6 cellular contexts compared by ENCODE assay signal in genomic region chr17:28404812-28405570, GRCh38.
A peak's percentile ranks its signal among the peaks of the same experiment; 100 is the strongest.
DNase-seq lines count a peak whose midpoint lies in the region; ATAC-seq lines count a peak whose summit lies in the region.

No MANE protein-coding gene starts in this region.

- H3K27me3 ChIP-seq in adipocyte (replicated peaks; ENCODE audit: control insufficient read depth, insufficient read depth, low read length) (no peaks in the 10 kb centered on the region), muscle layer of colon (ENCODE audit: control insufficient read depth in 1 of 2, insufficient read depth in 2 of 2, low read length in 2 of 2) (no peaks in the 10 kb centered on the region)

- no peak overlapping the region for H3K27ac ChIP-seq in muscle layer of colon (ENCODE audit: low read depth, low read length)

- no peak for ATAC-seq in HG02970 (IDR thresholded peaks at IDR 0.05; ENCODE audit: low FRiP score, unreplicated experiment)

- H3K9me3 ChIP-seq in adipocyte (ENCODE audit: control insufficient read depth, low read length) (no peaks in the 10 kb centered on the region), muscle layer of colon (ENCODE audit: low read length) (no peaks in the 10 kb centered on the region)

- H3K36me3 ChIP-seq in adipocyte (ENCODE audit: control insufficient read depth, insufficient read depth, low read length, severe bottlenecking) (peaks cover 13% of the 10 kb centered on the region), muscle layer of colon (ENCODE audit: insufficient read depth, low read length) (peaks cover 13% of the 10 kb centered on the region)

- H3K4me3 ChIP-seq in adipocyte (ENCODE audit: low read length) (peak overlapping the region; percentile 77), muscle layer of colon (ENCODE audit: low read depth in 1 of 2, low read length in 2 of 2) (peak overlapping the region; percentile 81 to 82)

- DNase-seq in GM03348 (ENCODE audit: low spot score) = peak; percentile 54
- peak; percentile 18 for DNase-seq in adipocyte (ENCODE audit: low read depth)
- DNase-seq in NCI-H1436 (lab: John Stamatoyannopoulos, UW) = no peak
- DNase-seq in effector CD4-positive, alpha-beta T cell = no peak

- H3K9ac ChIP-seq in adipocyte (ENCODE audit: low read length) = peak overlapping the region; percentile 66
- H3K9ac ChIP-seq in muscle layer of colon (ENCODE audit: low read length) = no peak overlapping the region

- H3K4me1 ChIP-seq in adipocyte (ENCODE audit: control insufficient read depth, insufficient read depth, low read length) = peaks cover 15% of the 10 kb centered on the region
- peaks cover 19% of the 10 kb centered on the region for H3K4me1 ChIP-seq in muscle layer of colon (ENCODE audit: insufficient read depth, low read length)

Comparison
In these comparisons a context has a peak if more than half of its experiments do, and no peak if none do; other contexts are left out.
1. DNase-seq: peak in GM03348 (single experiment) and adipocyte (single experiment); none in NCI-H1436 (single experiment) and effector CD4-positive, alpha-beta T cell (single experiment).